1 cellular context compared by ENCODE assay signal in the genomic region with DNA sequence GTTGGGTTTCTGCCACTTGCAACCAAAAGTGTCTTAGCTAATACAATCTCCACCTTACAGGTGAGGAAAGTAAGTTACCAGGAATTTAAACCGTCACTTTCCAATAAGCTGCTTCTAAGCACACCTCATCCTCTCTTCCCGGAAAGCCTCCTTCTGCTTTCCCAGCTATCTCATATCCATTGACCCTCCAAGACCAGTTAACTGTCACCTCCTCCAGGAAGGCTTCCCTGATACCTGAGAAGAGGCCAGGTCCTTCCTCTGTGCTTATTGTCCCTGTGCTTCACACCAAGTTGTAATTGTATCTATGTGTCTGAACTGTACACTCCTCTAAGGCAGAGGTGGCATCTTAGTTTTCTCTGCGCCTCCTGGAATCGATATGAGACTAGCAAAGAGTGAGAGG.
TF ChIP-seq lines count a peak whose summit lies in the region.

No MANE protein-coding gene starts in this region.

TF ChIP-seq in K562, 482 proteins besides CTCF, POLR2A, EP300 and RAD21 (continued from another document and continues in another):
- TF ChIP-seq, protein P1, sequence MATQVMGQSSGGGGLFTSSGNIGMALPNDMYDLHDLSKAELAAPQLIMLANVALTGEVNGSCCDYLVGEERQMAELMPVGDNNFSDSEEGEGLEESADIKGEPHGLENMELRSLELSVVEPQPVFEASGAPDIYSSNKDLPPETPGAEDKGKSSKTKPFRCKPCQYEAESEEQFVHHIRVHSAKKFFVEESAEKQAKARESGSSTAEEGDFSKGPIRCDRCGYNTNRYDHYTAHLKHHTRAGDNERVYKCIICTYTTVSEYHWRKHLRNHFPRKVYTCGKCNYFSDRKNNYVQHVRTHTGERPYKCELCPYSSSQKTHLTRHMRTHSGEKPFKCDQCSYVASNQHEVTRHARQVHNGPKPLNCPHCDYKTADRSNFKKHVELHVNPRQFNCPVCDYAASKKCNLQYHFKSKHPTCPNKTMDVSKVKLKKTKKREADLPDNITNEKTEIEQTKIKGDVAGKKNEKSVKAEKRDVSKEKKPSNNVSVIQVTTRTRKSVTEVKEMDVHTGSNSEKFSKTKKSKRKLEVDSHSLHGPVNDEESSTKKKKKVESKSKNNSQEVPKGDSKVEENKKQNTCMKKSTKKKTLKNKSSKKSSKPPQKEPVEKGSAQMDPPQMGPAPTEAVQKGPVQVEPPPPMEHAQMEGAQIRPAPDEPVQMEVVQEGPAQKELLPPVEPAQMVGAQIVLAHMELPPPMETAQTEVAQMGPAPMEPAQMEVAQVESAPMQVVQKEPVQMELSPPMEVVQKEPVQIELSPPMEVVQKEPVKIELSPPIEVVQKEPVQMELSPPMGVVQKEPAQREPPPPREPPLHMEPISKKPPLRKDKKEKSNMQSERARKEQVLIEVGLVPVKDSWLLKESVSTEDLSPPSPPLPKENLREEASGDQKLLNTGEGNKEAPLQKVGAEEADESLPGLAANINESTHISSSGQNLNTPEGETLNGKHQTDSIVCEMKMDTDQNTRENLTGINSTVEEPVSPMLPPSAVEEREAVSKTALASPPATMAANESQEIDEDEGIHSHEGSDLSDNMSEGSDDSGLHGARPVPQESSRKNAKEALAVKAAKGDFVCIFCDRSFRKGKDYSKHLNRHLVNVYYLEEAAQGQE (CRISPR knock-in tag; IDR thresholded peaks at IDR 0.05; ENCODE audit: low read depth): no peak
- TF ChIP-seq FOXK2 (conservative IDR thresholded peaks at IDR 0.05 in 1 of 2, IDR thresholded peaks at IDR 0.05 in 1 of 2; ENCODE audit: low read depth in 2 of 2) (no peak), STAG1 (CRISPR knock-in tag; IDR thresholded peaks at IDR 0.05; ENCODE audit: borderline replicate concordance) (no peak), HEY1 (CRISPR knock-in tag; IDR thresholded peaks at IDR 0.05; ENCODE audit: borderline replicate concordance) (no peak), BCL6 (CRISPR knock-in tag; IDR thresholded peaks at IDR 0.05) (no peak), ELF2 (CRISPR knock-in tag; IDR thresholded peaks at IDR 0.05) (no peak), ZNF197 (CRISPR knock-in tag; IDR thresholded peaks at IDR 0.05; ENCODE audit: low read depth) (no peak), MTA3 (IDR thresholded peaks at IDR 0.05; ENCODE audit: borderline replicate concordance) (no peak), SMARCA5 (IDR thresholded peaks at IDR 0.05) (peak; percentile 80; the same call in 1 of the 2 replicates), POLR2H (tag; IDR thresholded peaks at IDR 0.05; ENCODE audit: low read depth) (no peak), POLR3G (IDR thresholded peaks at IDR 0.05; ENCODE audit: extremely low read depth, insufficient read length, insufficient replicate concordance) (no peak), POLR2AphosphoS5 (IDR thresholded peaks at IDR 0.05; ENCODE audit: control insufficient read depth, insufficient read depth, low read depth, low read length) (no peak), TAF7 (tag; IDR thresholded peaks at IDR 0.05) (no peak), ZNF436 (CRISPR knock-in tag; IDR thresholded peaks at IDR 0.05) (peak; percentile 86), RB1 (IDR thresholded peaks at IDR 0.05; ENCODE audit: low read depth) (no peak), TEAD1 (CRISPR knock-in tag; IDR thresholded peaks at IDR 0.05) (no peak), ZFP36 (IDR thresholded peaks at IDR 0.05; ENCODE audit: low read depth, low read length, partially characterized antibody) (peak; percentile 99), HDAC3 (IDR thresholded peaks at IDR 0.05; ENCODE audit: borderline replicate concordance, partially characterized antibody) (no peak), NBN (IDR thresholded peaks at IDR 0.05; ENCODE audit: low read depth) (no peak), ZNF583 (CRISPR knock-in tag; IDR thresholded peaks at IDR 0.05) (no peak), ZBTB7A (IDR thresholded peaks at IDR 0.05; ENCODE audit: borderline replicate concordance, control insufficient read depth, low read depth, low read length) (no peak)
- TF ChIP-seq, protein P2, sequence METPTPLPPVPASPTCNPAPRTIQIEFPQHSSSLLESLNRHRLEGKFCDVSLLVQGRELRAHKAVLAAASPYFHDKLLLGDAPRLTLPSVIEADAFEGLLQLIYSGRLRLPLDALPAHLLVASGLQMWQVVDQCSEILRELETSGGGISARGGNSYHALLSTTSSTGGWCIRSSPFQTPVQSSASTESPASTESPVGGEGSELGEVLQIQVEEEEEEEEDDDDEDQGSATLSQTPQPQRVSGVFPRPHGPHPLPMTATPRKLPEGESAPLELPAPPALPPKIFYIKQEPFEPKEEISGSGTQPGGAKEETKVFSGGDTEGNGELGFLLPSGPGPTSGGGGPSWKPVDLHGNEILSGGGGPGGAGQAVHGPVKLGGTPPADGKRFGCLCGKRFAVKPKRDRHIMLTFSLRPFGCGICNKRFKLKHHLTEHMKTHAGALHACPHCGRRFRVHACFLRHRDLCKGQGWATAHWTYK (CRISPR knock-in tag; IDR thresholded peaks at IDR 0.05): no peak
- TF ChIP-seq, protein P3, sequence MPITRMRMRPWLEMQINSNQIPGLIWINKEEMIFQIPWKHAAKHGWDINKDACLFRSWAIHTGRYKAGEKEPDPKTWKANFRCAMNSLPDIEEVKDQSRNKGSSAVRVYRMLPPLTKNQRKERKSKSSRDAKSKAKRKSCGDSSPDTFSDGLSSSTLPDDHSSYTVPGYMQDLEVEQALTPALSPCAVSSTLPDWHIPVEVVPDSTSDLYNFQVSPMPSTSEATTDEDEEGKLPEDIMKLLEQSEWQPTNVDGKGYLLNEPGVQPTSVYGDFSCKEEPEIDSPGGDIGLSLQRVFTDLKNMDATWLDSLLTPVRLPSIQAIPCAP (CRISPR knock-in tag; IDR thresholded peaks at IDR 0.05; ENCODE audit: borderline replicate concordance): no peak
- TF ChIP-seq, protein P4, sequence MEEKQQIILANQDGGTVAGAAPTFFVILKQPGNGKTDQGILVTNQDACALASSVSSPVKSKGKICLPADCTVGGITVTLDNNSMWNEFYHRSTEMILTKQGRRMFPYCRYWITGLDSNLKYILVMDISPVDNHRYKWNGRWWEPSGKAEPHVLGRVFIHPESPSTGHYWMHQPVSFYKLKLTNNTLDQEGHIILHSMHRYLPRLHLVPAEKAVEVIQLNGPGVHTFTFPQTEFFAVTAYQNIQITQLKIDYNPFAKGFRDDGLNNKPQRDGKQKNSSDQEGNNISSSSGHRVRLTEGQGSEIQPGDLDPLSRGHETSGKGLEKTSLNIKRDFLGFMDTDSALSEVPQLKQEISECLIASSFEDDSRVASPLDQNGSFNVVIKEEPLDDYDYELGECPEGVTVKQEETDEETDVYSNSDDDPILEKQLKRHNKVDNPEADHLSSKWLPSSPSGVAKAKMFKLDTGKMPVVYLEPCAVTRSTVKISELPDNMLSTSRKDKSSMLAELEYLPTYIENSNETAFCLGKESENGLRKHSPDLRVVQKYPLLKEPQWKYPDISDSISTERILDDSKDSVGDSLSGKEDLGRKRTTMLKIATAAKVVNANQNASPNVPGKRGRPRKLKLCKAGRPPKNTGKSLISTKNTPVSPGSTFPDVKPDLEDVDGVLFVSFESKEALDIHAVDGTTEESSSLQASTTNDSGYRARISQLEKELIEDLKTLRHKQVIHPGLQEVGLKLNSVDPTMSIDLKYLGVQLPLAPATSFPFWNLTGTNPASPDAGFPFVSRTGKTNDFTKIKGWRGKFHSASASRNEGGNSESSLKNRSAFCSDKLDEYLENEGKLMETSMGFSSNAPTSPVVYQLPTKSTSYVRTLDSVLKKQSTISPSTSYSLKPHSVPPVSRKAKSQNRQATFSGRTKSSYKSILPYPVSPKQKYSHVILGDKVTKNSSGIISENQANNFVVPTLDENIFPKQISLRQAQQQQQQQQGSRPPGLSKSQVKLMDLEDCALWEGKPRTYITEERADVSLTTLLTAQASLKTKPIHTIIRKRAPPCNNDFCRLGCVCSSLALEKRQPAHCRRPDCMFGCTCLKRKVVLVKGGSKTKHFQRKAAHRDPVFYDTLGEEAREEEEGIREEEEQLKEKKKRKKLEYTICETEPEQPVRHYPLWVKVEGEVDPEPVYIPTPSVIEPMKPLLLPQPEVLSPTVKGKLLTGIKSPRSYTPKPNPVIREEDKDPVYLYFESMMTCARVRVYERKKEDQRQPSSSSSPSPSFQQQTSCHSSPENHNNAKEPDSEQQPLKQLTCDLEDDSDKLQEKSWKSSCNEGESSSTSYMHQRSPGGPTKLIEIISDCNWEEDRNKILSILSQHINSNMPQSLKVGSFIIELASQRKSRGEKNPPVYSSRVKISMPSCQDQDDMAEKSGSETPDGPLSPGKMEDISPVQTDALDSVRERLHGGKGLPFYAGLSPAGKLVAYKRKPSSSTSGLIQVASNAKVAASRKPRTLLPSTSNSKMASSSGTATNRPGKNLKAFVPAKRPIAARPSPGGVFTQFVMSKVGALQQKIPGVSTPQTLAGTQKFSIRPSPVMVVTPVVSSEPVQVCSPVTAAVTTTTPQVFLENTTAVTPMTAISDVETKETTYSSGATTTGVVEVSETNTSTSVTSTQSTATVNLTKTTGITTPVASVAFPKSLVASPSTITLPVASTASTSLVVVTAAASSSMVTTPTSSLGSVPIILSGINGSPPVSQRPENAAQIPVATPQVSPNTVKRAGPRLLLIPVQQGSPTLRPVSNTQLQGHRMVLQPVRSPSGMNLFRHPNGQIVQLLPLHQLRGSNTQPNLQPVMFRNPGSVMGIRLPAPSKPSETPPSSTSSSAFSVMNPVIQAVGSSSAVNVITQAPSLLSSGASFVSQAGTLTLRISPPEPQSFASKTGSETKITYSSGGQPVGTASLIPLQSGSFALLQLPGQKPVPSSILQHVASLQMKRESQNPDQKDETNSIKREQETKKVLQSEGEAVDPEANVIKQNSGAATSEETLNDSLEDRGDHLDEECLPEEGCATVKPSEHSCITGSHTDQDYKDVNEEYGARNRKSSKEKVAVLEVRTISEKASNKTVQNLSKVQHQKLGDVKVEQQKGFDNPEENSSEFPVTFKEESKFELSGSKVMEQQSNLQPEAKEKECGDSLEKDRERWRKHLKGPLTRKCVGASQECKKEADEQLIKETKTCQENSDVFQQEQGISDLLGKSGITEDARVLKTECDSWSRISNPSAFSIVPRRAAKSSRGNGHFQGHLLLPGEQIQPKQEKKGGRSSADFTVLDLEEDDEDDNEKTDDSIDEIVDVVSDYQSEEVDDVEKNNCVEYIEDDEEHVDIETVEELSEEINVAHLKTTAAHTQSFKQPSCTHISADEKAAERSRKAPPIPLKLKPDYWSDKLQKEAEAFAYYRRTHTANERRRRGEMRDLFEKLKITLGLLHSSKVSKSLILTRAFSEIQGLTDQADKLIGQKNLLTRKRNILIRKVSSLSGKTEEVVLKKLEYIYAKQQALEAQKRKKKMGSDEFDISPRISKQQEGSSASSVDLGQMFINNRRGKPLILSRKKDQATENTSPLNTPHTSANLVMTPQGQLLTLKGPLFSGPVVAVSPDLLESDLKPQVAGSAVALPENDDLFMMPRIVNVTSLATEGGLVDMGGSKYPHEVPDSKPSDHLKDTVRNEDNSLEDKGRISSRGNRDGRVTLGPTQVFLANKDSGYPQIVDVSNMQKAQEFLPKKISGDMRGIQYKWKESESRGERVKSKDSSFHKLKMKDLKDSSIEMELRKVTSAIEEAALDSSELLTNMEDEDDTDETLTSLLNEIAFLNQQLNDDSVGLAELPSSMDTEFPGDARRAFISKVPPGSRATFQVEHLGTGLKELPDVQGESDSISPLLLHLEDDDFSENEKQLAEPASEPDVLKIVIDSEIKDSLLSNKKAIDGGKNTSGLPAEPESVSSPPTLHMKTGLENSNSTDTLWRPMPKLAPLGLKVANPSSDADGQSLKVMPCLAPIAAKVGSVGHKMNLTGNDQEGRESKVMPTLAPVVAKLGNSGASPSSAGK (IDR thresholded peaks at IDR 0.05): no peak
- TF ChIP-seq, protein P5, sequence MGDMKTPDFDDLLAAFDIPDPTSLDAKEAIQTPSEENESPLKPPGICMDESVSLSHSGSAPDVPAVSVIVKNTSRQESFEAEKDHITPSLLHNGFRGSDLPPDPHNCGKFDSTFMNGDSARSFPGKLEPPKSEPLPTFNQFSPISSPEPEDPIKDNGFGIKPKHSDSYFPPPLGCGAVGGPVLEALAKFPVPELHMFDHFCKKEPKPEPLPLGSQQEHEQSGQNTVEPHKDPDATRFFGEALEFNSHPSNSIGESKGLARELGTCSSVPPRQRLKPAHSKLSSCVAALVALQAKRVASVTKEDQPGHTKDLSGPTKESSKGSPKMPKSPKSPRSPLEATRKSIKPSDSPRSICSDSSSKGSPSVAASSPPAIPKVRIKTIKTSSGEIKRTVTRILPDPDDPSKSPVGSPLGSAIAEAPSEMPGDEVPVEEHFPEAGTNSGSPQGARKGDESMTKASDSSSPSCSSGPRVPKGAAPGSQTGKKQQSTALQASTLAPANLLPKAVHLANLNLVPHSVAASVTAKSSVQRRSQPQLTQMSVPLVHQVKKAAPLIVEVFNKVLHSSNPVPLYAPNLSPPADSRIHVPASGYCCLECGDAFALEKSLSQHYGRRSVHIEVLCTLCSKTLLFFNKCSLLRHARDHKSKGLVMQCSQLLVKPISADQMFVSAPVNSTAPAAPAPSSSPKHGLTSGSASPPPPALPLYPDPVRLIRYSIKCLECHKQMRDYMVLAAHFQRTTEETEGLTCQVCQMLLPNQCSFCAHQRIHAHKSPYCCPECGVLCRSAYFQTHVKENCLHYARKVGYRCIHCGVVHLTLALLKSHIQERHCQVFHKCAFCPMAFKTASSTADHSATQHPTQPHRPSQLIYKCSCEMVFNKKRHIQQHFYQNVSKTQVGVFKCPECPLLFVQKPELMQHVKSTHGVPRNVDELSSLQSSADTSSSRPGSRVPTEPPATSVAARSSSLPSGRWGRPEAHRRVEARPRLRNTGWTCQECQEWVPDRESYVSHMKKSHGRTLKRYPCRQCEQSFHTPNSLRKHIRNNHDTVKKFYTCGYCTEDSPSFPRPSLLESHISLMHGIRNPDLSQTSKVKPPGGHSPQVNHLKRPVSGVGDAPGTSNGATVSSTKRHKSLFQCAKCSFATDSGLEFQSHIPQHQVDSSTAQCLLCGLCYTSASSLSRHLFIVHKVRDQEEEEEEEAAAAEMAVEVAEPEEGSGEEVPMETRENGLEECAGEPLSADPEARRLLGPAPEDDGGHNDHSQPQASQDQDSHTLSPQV (IDR thresholded peaks at IDR 0.05): no peak
- TF ChIP-seq, protein P6, sequence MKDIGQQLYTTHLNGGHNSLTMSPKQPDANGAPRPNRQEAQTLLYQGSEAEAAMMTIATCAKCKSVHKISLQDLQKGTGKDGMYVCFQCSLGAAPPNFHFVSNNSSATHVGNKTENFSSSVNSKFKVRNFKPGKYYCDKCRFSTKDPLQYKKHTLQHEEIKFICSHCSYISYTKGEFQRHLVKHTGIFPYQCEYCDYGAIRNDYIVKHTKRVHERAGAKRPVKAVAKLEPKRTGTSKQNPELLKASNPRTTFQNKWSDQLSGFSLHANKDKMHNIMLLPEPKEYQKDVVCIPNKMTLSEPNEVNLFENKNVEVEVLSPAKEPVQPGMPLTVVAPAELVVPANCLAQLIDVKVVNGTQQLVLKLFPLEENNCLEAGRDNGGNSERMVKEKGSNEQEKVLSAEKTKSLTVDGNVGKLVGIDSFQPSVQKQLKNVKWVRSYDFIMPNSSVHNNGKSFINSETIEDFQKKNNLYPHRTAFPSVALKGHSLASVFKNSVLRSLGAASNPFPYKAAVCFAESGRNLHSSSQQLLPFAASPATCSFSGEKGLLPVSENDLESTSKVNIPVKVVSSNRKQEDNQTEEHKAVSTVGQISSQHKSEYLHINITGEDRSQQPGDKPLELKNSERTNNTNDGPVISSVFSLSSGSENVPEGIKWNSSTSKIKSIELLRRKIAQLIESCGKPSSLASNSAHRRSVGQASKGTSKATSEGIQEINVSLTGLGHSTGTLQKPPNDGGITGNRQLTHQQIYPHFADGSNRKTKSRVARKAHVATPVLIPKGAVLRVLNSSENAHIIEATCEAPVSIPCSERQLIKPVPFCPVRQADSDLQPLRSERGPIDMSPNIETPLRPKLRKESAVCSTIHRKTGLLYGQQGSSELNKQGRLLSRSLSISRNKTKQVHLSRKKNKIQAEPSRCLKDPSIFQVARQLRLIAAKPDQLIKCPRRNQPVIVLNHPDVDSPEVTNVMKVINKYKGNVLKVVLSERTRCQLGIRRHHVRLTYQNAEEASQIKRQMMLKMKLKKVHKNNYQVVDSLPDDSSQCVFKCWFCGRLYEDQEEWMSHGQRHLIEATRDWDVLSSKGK (CRISPR knock-in tag; IDR thresholded peaks at IDR 0.05): no peak
